Comparison of ENCODE assay signal across 23 cellular contexts in the genomic region with DNA sequence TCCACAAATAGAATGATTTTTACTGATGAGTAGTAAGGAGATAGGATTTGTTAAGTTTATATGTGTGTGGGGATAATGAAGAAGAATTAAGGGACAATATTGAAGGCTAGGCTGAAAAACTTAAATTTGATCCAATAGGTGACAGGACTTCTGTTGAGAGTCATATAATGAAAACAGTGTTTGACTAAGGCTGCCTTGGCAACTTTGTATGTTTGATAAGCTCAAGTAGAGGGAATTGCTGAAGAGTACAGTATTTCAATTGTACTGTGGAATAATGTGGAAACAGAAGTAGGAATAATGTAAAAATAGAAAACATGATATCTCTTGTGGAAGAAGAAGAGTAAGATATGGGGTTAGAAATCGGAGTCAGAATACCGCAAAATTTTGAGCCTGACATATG.
"Had no signal": no experiment of that assay in that cellular context is flagged by ENCODE, and none has a peak within 500 bp of the region (broad histone marks: within the 10 kb centered on the region; RNA-seq: fewer than 3 reads in every experiment).

No MANE protein-coding gene starts in this region.

- H3K36me3 ChIP-seq: adrenal gland, breast epithelium, colonic mucosa, esophagus muscularis mucosa, gastrocnemius medialis, tibial artery had no signal

- H3K27me3 ChIP-seq: adrenal gland, breast epithelium, colonic mucosa, dorsolateral prefrontal cortex, esophagus muscularis mucosa, gastrocnemius medialis, neural progenitor cell, tibial artery had no signal

- H3K4me3 ChIP-seq: adrenal gland, breast epithelium, colonic mucosa, dorsolateral prefrontal cortex, esophagus muscularis mucosa, gastrocnemius medialis, lung, neural progenitor cell, tibial artery had no signal

- H3K9me3 ChIP-seq: colonic mucosa, esophagus muscularis mucosa, tibial artery had no signal

- FAIRE-seq: astrocyte had no signal

- H3K4me2 ChIP-seq: neural progenitor cell had no signal

- DNase-seq: activated CD4-positive, alpha-beta T cell treated with anti-CD3 and anti-CD28 coated beads, Interleukin-2, amount 10 ng/mL, durations not matched to agents 7 days and 5 days; activated CD4-positive, CD25-positive, alpha-beta regulatory T cell treated with anti-CD3 and anti-CD28 coated beads, Interleukin-2, amount 50 U/mL, for 72 hours; activated CD8-positive, alpha-beta memory T cell treated with anti-CD3 and anti-CD28 coated beads, Interleukin-2, amount 10 ng/mL, durations not matched to agents 7 days and 5 days; activated CD8-positive, alpha-beta T cell treated with anti-CD3 and anti-CD28 coated beads for 36 hours; activated effector memory CD4-positive, alpha-beta T cell treated with anti-CD3 and anti-CD28 coated beads, Interleukin-2, amount 50 U/mL, for 16 hours; activated naive CD4-positive, alpha-beta T cell treated with anti-CD3 and anti-CD28 coated beads, Interleukin-2, amount 50 U/mL, for 16 hours; activated T-cell treated with anti-CD3 and anti-CD28 coated beads for 4 hours; adrenal gland; colonic mucosa; dorsolateral prefrontal cortex; gastrocnemius medialis; hippocampal formation; naive thymus-derived CD4-positive, alpha-beta T cell; substantia nigra; SW 1271; T-helper 2 cell; tibial artery had no signal

- H3K27ac ChIP-seq: adrenal gland, breast epithelium, colonic mucosa, dorsolateral prefrontal cortex, esophagus muscularis mucosa, gastrocnemius medialis, neural progenitor cell, tibial artery, VCaP had no signal

- ATAC-seq: activated CD8-positive, alpha-beta memory T cell treated with anti-CD3 and anti-CD28 coated beads, Interleukin-2, amount 10 ng/mL, durations not matched to agents 7 days and 5 days; activated CD8-positive, alpha-beta T cell treated with anti-CD3 and anti-CD28 coated beads for 36 hours; gastrocnemius medialis; naive thymus-derived CD4-positive, alpha-beta T cell had no signal

- H3K4me1 ChIP-seq: breast epithelium, colonic mucosa, neural progenitor cell had no signal

- H3K9ac ChIP-seq: neural progenitor cell had no signal

- H2AFZ ChIP-seq: neural progenitor cell had no signal
